ENCODE assay signal across 18 cellular contexts in genomic region chr11:57512646-57513445, GRCh38. TPM values are rescaled to one million over a fixed set of nuclear protein-coding genes. Genes with fewer than 3 reads are reported as not detected.
DNase-seq lines count a peak whose midpoint lies in the region; ATAC-seq and TF ChIP-seq lines count a peak whose summit lies in the region.
"Had no signal": no experiment of that assay in that cellular context is flagged by ENCODE, and none has a peak within 500 bp of the region (broad histone marks: within the 10 kb centered on the region; RNA-seq: fewer than 3 reads in every experiment).

No MANE protein-coding gene starts in this region.

- H3K9me3 Mint-ChIP-seq in T-helper 2 cell treated with Interferon-gamma antibody and Interleukin-4, amounts not matched to agents 5 μg/mL and 100 μg/mL, for 36 hours: no peaks in the 10 kb centered on the region
- H3K9me3 Mint-ChIP-seq in chondrocyte (ENCODE audit: low read depth): no peaks in the 10 kb centered on the region

- TF ChIP-seq EP300 in suprapubic skin (IDR thresholded peaks at IDR 0.05): no peak

- H3K4me3 Mint-ChIP-seq in T-helper 2 cell treated with Interferon-gamma antibody and Interleukin-4, amounts not matched to agents 5 μg/mL and 100 μg/mL, for 36 hours: peak overlapping the region; percentile 20
- no peak overlapping the region for H3K4me3 Mint-ChIP-seq in chondrocyte (ENCODE audit: unreplicated experiment)

- H3K18ac ChIP-seq in trophoblast cell (ENCODE audit: low read length): no peak overlapping the region

- TF ChIP-seq POLR2A in suprapubic skin (IDR thresholded peaks at IDR 0.05): no peak

- H3K79me2 ChIP-seq in trophoblast cell (ENCODE audit: control insufficient read depth, insufficient read depth, low read length, poor library complexity): no peaks in the 10 kb centered on the region

- H2BK12ac ChIP-seq in trophoblast cell (ENCODE audit: low read length): no peak overlapping the region

- no peak for ATAC-seq in GM18858 (IDR thresholded peaks at IDR 0.05; ENCODE audit: unreplicated experiment)
- ATAC-seq: A549 had no signal

- H2BK120ac ChIP-seq in trophoblast cell (ENCODE audit: insufficient read depth, low read length, poor library complexity): no peak overlapping the region

- no peak overlapping the region for H3K4ac ChIP-seq in trophoblast cell (ENCODE audit: low read depth, low read length)

- H3K79me1 ChIP-seq in trophoblast cell (ENCODE audit: low read length): no peaks in the 10 kb centered on the region

- no peaks in the 10 kb centered on the region for H3K27me3 ChIP-seq in suprapubic skin
- peaks cover 38% of the 10 kb centered on the region for H3K27me3 ChIP-seq in trophoblast cell (ENCODE audit: insufficient read depth, low read length)
- H3K27me3 ChIP-seq: breast epithelium had no signal

- no peak overlapping the region for H2BK5ac ChIP-seq in trophoblast cell (ENCODE audit: low read depth, low read length, poor library complexity)

- H3K4me3 ChIP-seq in suprapubic skin (no peak overlapping the region), trophoblast cell (ENCODE audit: low read depth, low read length) (no peak overlapping the region)
- H3K4me3 ChIP-seq: A549 had no signal

- no peak overlapping the region for H4K12ac ChIP-seq in trophoblast cell (ENCODE audit: low read depth, low read length)

- H3K36me3 ChIP-seq in suprapubic skin: no peaks in the 10 kb centered on the region
- H3K36me3 ChIP-seq in trophoblast cell (ENCODE audit: control insufficient read depth in 1 of 2, insufficient read depth in 2 of 2, low read length in 2 of 2): no peaks in the 10 kb centered on the region
- H3K36me3 ChIP-seq: breast epithelium had no signal

- H3K4me1 ChIP-seq in suprapubic skin (peaks cover 31% of the 10 kb centered on the region), trophoblast cell (ENCODE audit: control insufficient read depth in 1 of 2, insufficient read depth in 2 of 2, low read length in 2 of 2) (peaks cover 8% of the 10 kb centered on the region in 2 experiments)

- H3K14ac ChIP-seq in trophoblast cell (ENCODE audit: low read length): no peak overlapping the region

- H3K23ac ChIP-seq in trophoblast cell (ENCODE audit: low read length): no peak overlapping the region

- no peak overlapping the region for H3K27ac Mint-ChIP-seq in T-helper 2 cell treated with Interferon-gamma antibody and Interleukin-4, amounts not matched to agents 5 μg/mL and 100 μg/mL, for 36 hours
- H3K27ac Mint-ChIP-seq in chondrocyte (ENCODE audit: unreplicated experiment): no peak overlapping the region

- H3K4me1 Mint-ChIP-seq in T-helper 2 cell treated with Interferon-gamma antibody and Interleukin-4, amounts not matched to agents 5 μg/mL and 100 μg/mL, for 36 hours (ENCODE audit: low read depth): peaks cover 28% of the 10 kb centered on the region
- peaks cover 16% of the 10 kb centered on the region for H3K4me1 Mint-ChIP-seq in chondrocyte (ENCODE audit: low read depth)

- H4K91ac ChIP-seq in trophoblast cell (ENCODE audit: low read depth, low read length): no peak overlapping the region

- no peak overlapping the region for H2AK5ac ChIP-seq in trophoblast cell (ENCODE audit: low read length)

- WGBS in suprapubic skin: 56% methylated on average over 12 of the region's 12 CpGs
- WGBS in trophoblast cell (ENCODE audit: extremely low coverage, insufficient coverage, insufficient read length): no CpG with 5 or more reads among the region's 12 CpGs

- no peak overlapping the region for H3K4me2 ChIP-seq in trophoblast cell (ENCODE audit: low read length)
- H3K4me2 ChIP-seq: A549 had no signal

- no peak overlapping the region for H3K9ac ChIP-seq in trophoblast cell (ENCODE audit: low read length)

- H3K9me3 ChIP-seq in suprapubic skin (no peaks in the 10 kb centered on the region), trophoblast cell (ENCODE audit: insufficient read depth, low read depth, low read length) (no peaks in the 10 kb centered on the region)
- H3K9me3 ChIP-seq: A549, breast epithelium had no signal

- no peak for DNase-seq in T-helper 2 cell treated with Interferon-gamma antibody and Interleukin-4, amounts not matched to agents 5 μg/mL and 100 μg/mL, for 36 hours (ENCODE audit: low spot score)
- no peak for DNase-seq in T-helper 2 cell
- DNase-seq in OCI-M1 (lab: John Stamatoyannopoulos, UW): peak; percentile 71
- peak; percentile 41 for DNase-seq in chondrocyte (ENCODE audit: low spot score)
- no peak for DNase-seq in suprapubic skin (ENCODE audit: low spot score in 2 of 2)
- DNase-seq in HT-29 (ENCODE audit: low spot score): no peak
- no peak for DNase-seq in trophoblast cell
- DNase-seq: mesenchymal stem cell; NCI-H187 treated with DMSO at 0.1 percent for 48 hours; NK-92 treated with Interleukin-12 subunit alpha and Interleukin-12 subunit beta, amount 100 ng/mL, for 24 hours; stimulated activated CD4-positive, alpha-beta T cell treated with anti-CD3 and anti-CD28 coated beads, Interleukin-4, amount 100 ng/mL, for 1 hour had no signal

- H3K27me3 Mint-ChIP-seq in T-helper 2 cell treated with Interferon-gamma antibody and Interleukin-4, amounts not matched to agents 5 μg/mL and 100 μg/mL, for 36 hours (ENCODE audit: low read depth): no peaks in the 10 kb centered on the region
- H3K27me3 Mint-ChIP-seq in chondrocyte (ENCODE audit: low read depth): no peaks in the 10 kb centered on the region

- TF ChIP-seq CTCF in chondrocyte (IDR thresholded peaks at IDR 0.05): no peak
- no peak for TF ChIP-seq CTCF in suprapubic skin (IDR thresholded peaks at IDR 0.05)

- H2AFZ ChIP-seq in trophoblast cell (ENCODE audit: insufficient read depth, low read length, poor library complexity): no peak overlapping the region

- peaks cover 16% of the 10 kb centered on the region for H3K36me3 Mint-ChIP-seq in T-helper 2 cell treated with Interferon-gamma antibody and Interleukin-4, amounts not matched to agents 5 μg/mL and 100 μg/mL, for 36 hours (ENCODE audit: low read depth)
- H3K36me3 Mint-ChIP-seq in chondrocyte (ENCODE audit: low read depth): no peaks in the 10 kb centered on the region

- H3K27ac ChIP-seq in suprapubic skin: peak overlapping the region; percentile 26
- H3K27ac ChIP-seq in trophoblast cell (ENCODE audit: low read depth, low read length): no peak overlapping the region
- H3K27ac ChIP-seq: A549, epithelial cell of prostate had no signal

- H4K8ac ChIP-seq in trophoblast cell (ENCODE audit: low read depth, low read length): no peak overlapping the region

RNA-seq across cellular contexts. Expression of gene SLC43A1, which starts 2.7 kb away (rescaled TPM):
- 5.2 to 5.6 TPM (median 5.3 TPM) in 3 replicates for total RNA-seq in chondrocyte
- total RNA-seq in suprapubic skin: 10 to 100 TPM; 13.8 to 48.8 (median 22.3) TPM
- 47.7 and 60.8 TPM in 2 replicates for total RNA-seq in HT-29 (2014; rRNA removed; shearing (Covaris generic))
- 0.29 and 0.37 TPM in 2 replicates for polyA plus RNA-seq in trophoblast cell (2013)

RNA-seq across cellular contexts. Expression of gene TIMM10, which starts 17.7 kb away (rescaled TPM):
- total RNA-seq in chondrocyte (37.5 to 61.6 TPM (median 43.2 TPM) in 3 replicates), suprapubic skin (10 to 100 TPM; 26.2 to 43.0 (median 40.1) TPM)
- 133 and 143 TPM in 2 replicates for total RNA-seq in HT-29 (2014; rRNA removed; shearing (Covaris generic))
- polyA plus RNA-seq in trophoblast cell (2013): 61.0 and 61.7 TPM in 2 replicates

RNA-seq across cellular contexts. Expression of gene SMTNL1, which starts 24.5 kb away (rescaled TPM):
- total RNA-seq in chondrocyte (not detected in 3 replicates), suprapubic skin (not detected)
- total RNA-seq in HT-29 (2014; rRNA removed; shearing (Covaris generic)): not detected in 2 replicates
- polyA plus RNA-seq in trophoblast cell (2013): 0.04 TPM in 1 of 2 replicates, not detected in the other
- total RNA-seq: breast epithelium; HT1080; subcutaneous adipose tissue; T-helper 1 cell treated with Interleukin-12 subunit alpha and Interleukin-12 subunit beta and Interleukin-4 antibody, amounts not matched to agents 30 ng/mL and 1 ng/mL, for 36 hours had no signal
- polyA plus RNA-seq: A549 had no signal

RNA-seq across cellular contexts. Expression of gene RTN4RL2, which starts 52.5 kb away (rescaled TPM):
- total RNA-seq in chondrocyte (0.31 to 0.57 TPM in 2 of 3 replicates, not detected in the other), suprapubic skin (1 to 10 TPM in 3 of 4 donors, under 1 TPM in 1; 0.64 to 4.8 (median 3.2) TPM)
- total RNA-seq in HT-29 (2014; rRNA removed; shearing (Covaris generic)): 0.79 and 1.1 TPM in 2 replicates
- polyA plus RNA-seq in trophoblast cell (2013): 0.12 and 0.16 TPM in 2 replicates

RNA-seq across cellular contexts. Expression of gene UBE2L6, which starts 54.6 kb away (rescaled TPM):
- total RNA-seq in chondrocyte (8.8 to 24.9 TPM (median 9.9 TPM) in 3 replicates), suprapubic skin (10 to 100 TPM; 14.2 to 32.4 (median 25.5) TPM)
- 1.3 and 3.5 TPM in 2 replicates for total RNA-seq in HT-29 (2014; rRNA removed; shearing (Covaris generic))
- 2.6 and 2.7 TPM in 2 replicates for polyA plus RNA-seq in trophoblast cell (2013)

Comparison
In these comparisons a context has a peak if more than half of its experiments do, and no peak if none do; other contexts are left out.
1. DNase-seq: peak in OCI-M1 (single experiment) and chondrocyte (single experiment); none in T-helper 2 cell treated with Interferon-gamma antibody and Interleukin-4, amounts not matched to agents 5 μg/mL and 100 μg/mL, for 36 hours (single experiment), T-helper 2 cell (0 of 5), suprapubic skin (0 of 2), HT-29 (single experiment) and trophoblast cell (0 of 2).